8 cellular contexts compared by ENCODE assay signal in the genomic region with DNA sequence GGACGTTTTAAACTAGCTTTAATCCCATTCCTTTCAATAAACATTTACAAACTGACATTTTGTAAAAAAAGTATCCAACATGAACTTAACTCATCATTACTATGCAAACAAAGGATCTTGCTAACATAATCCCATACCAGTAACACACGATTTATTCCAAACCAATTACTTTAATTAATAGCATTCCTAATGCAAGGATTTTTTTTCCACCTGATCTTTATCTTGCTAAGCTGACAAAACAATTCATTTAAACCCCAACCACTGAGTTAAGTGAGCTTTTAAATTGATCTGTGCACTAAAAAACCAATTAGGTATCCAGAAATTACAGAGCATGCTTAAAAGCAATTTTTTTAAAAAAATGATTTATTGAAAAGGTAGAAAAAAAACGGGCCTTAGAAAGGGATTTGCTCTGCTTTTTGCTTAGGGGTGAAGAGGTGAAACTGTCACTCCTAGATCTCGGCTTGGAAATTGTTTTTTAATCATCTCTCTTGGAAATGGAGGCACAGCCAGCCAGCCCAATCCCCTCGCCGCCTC. TPM values are rescaled to one million over a fixed set of nuclear protein-coding genes. Genes with fewer than 3 reads are reported as not detected.
DNase-seq lines count a peak whose midpoint lies in the region; ATAC-seq and TF ChIP-seq lines count a peak whose summit lies in the region.

No MANE protein-coding gene starts in this region.

- no peaks in the 10 kb centered on the region for H3K79me2 ChIP-seq in Karpas-422 (ENCODE audit: low read length)

- H3K4me3 ChIP-seq in AG04450 (ENCODE audit: low read depth, low read length) (peak overlapping the region; percentile 87), Karpas-422 (ENCODE audit: low read length) (no peak overlapping the region)
- peak overlapping the region; percentile 96 for H3K4me3 ChIP-seq in naive thymus-derived CD4-positive, alpha-beta T cell (ENCODE audit: low read length)

- H3K27me3 ChIP-seq in AG04450 (ENCODE audit: control insufficient read depth, insufficient read depth, low read length) (no peaks in the 10 kb centered on the region), Karpas-422 (ENCODE audit: low read length) (no peaks in the 10 kb centered on the region)
- no peaks in the 10 kb centered on the region for H3K27me3 ChIP-seq in naive thymus-derived CD4-positive, alpha-beta T cell (ENCODE audit: control insufficient read depth in 2 of 2, insufficient read depth in 2 of 2, low read length in 2 of 2)

- TF ChIP-seq CTCF in AG04450 (IDR thresholded peaks at IDR 0.05; ENCODE audit: low read depth, low read length): no peak

- DNase-seq in AG04450 (ENCODE audit: low read depth, low spot score) (no peak), Karpas-422 (no peak), cerebellar nuclear complex (lab: John Stamatoyannopoulos, UW) (no peak), retina (no peak), NOMO-1 (lab: John Stamatoyannopoulos, UW; ENCODE audit: unreplicated experiment in 2 of 2) (no peak)
- no peak for DNase-seq in naive thymus-derived CD4-positive, alpha-beta T cell

- POLR2A ChIA-PET in AG04450 (lab: Yijun Ruan, JAX): no interaction called here
- POLR2A ChIA-PET in naive thymus-derived CD4-positive, alpha-beta T cell (lab: Charles Lee): interaction anchor here (0.8 to 2.2 kb wide), 5 partner anchors 11 to 109 kb away, joined by 3 to 17 read pairs (median 7); no protein-coding TSS in a partner anchor

- H3K4me2 ChIP-seq in Karpas-422 (ENCODE audit: low read depth, low read length, poor library complexity, severe bottlenecking): peak overlapping the region; percentile 84

- peak overlapping the region; percentile 29 to 89 (median 77) for H3K27ac Mint-ChIP-seq in naive thymus-derived CD4-positive, alpha-beta T cell

- H3K36me3 ChIP-seq in Karpas-422 (ENCODE audit: insufficient read depth, low read length): no peaks in the 10 kb centered on the region
- H3K36me3 ChIP-seq in naive thymus-derived CD4-positive, alpha-beta T cell (ENCODE audit: control insufficient read depth in 2 of 3, insufficient read depth in 3 of 3, low read length in 3 of 3): peaks cover 0 to 14% (median 4%) of the 10 kb centered on the region in 3 experiments

- peaks cover 38 to 71% (median 62%) of the 10 kb centered on the region in 7 donors for H3K4me1 Mint-ChIP-seq in naive thymus-derived CD4-positive, alpha-beta T cell

- CTCF ChIA-PET in AG04450 (lab: Charles Lee): interaction anchor here (0.6 to 3.7 kb wide), 8 partner anchors 10 to 119 kb away, joined by 3 to 19 read pairs (median 4); no protein-coding TSS in a partner anchor
- CTCF ChIA-PET in naive thymus-derived CD4-positive, alpha-beta T cell (lab: Charles Lee): interaction anchor here (0.7 to 10.1 kb wide), 6 partner anchors 11 to 64 kb away, joined by 3 to 139 read pairs (median 10); no protein-coding TSS in a partner anchor

- peak overlapping the region; percentile 89 to 99 (median 95) for H3K4me3 Mint-ChIP-seq in naive thymus-derived CD4-positive, alpha-beta T cell

- H3K9me3 ChIP-seq in AG04450 (ENCODE audit: control insufficient read depth, insufficient read depth, low read length) (no peaks in the 10 kb centered on the region; the same call in 1 of the 2 replicates), Karpas-422 (ENCODE audit: low read length) (no peaks in the 10 kb centered on the region)
- H3K9me3 ChIP-seq in naive thymus-derived CD4-positive, alpha-beta T cell (ENCODE audit: control insufficient read depth in 2 of 3, low read length in 3 of 3): no peaks in the 10 kb centered on the region

- H3K27ac ChIP-seq in AG04450 (ENCODE audit: low read depth, low read length) (no peak overlapping the region), Karpas-422 (ENCODE audit: low read length) (no peak overlapping the region), cingulate gyrus (ENCODE audit: low read depth, low read length) (peak overlapping the region; percentile 44)
- H3K27ac ChIP-seq in naive thymus-derived CD4-positive, alpha-beta T cell (ENCODE audit: low read depth, low read length): peak overlapping the region; percentile 86

- no peaks in the 10 kb centered on the region for H4K20me1 ChIP-seq in Karpas-422 (ENCODE audit: insufficient read depth, low read depth, low read length)

- intact Hi-C loops in naive thymus-derived CD4-positive, alpha-beta T cell (cut with micrococcal nuclease): loop anchor here (1.0 kb wide), 3 partner anchors 11 to 125 kb away; partner anchors contain the start of gene CAPN7 (in 1 of the 2)

- no peaks in the 10 kb centered on the region for H3K9me2 ChIP-seq in Karpas-422 (replicated peaks; ENCODE audit: insufficient read depth, low read length)

- peaks cover 15% of the 10 kb centered on the region for H3K4me1 ChIP-seq in Karpas-422 (ENCODE audit: low read length)
- H3K4me1 ChIP-seq in naive thymus-derived CD4-positive, alpha-beta T cell (ENCODE audit: control insufficient read depth in 2 of 2, insufficient read depth in 2 of 2, low read length in 2 of 2): peaks cover 39 to 53% of the 10 kb centered on the region in 2 donors

- H3K9me3 Mint-ChIP-seq in naive thymus-derived CD4-positive, alpha-beta T cell: peaks cover 0 to 1% (median 0%) of the 10 kb centered on the region in 11 donors

- peaks cover 6 to 35% (median 13%) of the 10 kb centered on the region in 5 donors for H3K36me3 Mint-ChIP-seq in naive thymus-derived CD4-positive, alpha-beta T cell

- no peak overlapping the region for H2AFZ ChIP-seq in Karpas-422 (ENCODE audit: low read length)

- no peaks in the 10 kb centered on the region for H3K27me3 Mint-ChIP-seq in naive thymus-derived CD4-positive, alpha-beta T cell

- ATAC-seq in naive thymus-derived CD4-positive, alpha-beta T cell: no peak
- no peak for ATAC-seq in HG03521 (IDR thresholded peaks at IDR 0.05; ENCODE audit: unreplicated experiment)

- H3K9ac ChIP-seq in Karpas-422 (ENCODE audit: low read length): no peak overlapping the region

RNA-seq across cellular contexts. Expression of gene SH3BP5, which starts 1.2 kb away (rescaled TPM):
- polyA plus RNA-seq in AG04450 (2011; rRNA removed): 15.5 and 16.6 TPM in 2 replicates
- polyA minus RNA-seq in AG04450 (2011; rRNA and poly(A)+ RNA removed): 10.8 and 11.4 TPM in 2 replicates
- total RNA-seq in Karpas-422 (2014; rRNA removed; shearing (Covaris generic); ENCODE audit: low replicate concordance): 0.51 and 0.82 TPM in 2 replicates
- 10 to 100 TPM; 18.5 to 64.7 (median 39.5) TPM for total RNA-seq in naive thymus-derived CD4-positive, alpha-beta T cell
- polyA plus RNA-seq in naive thymus-derived CD4-positive, alpha-beta T cell: 10 to 100 TPM; 38.2 to 49.6 TPM

Comparison
In these comparisons a context has a peak if more than half of its experiments do, and no peak if none do; other contexts are left out.
1. H3K27ac ChIP-seq: peak in cingulate gyrus (single experiment) and naive thymus-derived CD4-positive, alpha-beta T cell (single experiment); none in AG04450 (single experiment) and Karpas-422 (single experiment).
2. RNA of gene SH3BP5, which starts 1.2 kb away (total RNA-seq): 18.5 to 64.7 TPM in naive thymus-derived CD4-positive, alpha-beta T cell; 0.51 to 0.82 TPM in Karpas-422; every median in the first group is over 10 times any median in the second.